In genomic region chr11:14273885-14274284, GRCh38 we compare ENCODE assay signal across 24 cellular contexts.
"Had no signal": no experiment of that assay in that cellular context is flagged by ENCODE, and none has a peak within 500 bp of the region (broad histone marks: within the 10 kb centered on the region; RNA-seq: fewer than 3 reads in every experiment).

No MANE protein-coding gene starts in this region.

- DNase-seq: activated CD4-positive, alpha-beta memory T cell treated with anti-CD3 and anti-CD28 coated beads, Interleukin-2, amount 10 ng/mL, durations not matched to agents 7 days and 5 days; activated CD4-positive, alpha-beta T cell treated with anti-CD3 and anti-CD28 coated beads for 1 hour; activated CD4-positive, alpha-beta T cell treated with anti-CD3 and anti-CD28 coated beads, Interleukin-2, amount 10 ng/mL, durations not matched to agents 7 days and 5 days; activated CD8-positive, alpha-beta memory T cell treated with anti-CD3 and anti-CD28 coated beads, Interleukin-2, amount 50 U/mL, for 48 hours; activated gamma-delta T cell treated with Interleukin-2 at 50 U/mL for 16 hours; activated T-cell treated with anti-CD3 and anti-CD28 coated beads, Interleukin-2, amount 50 U/mL, for 24 hours; adrenal gland; aorta; foreskin melanocyte; islet precursor cell; left ventricle myocardium superior; naive B cell; nephron progenitor cell; right cardiac atrium; spleen; stimulated activated CD4-positive, alpha-beta T cell treated with anti-CD3 and anti-CD28 coated beads, Interleukin-2, amount 100 ng/mL, for 48 hours; stimulated activated naive CD8-positive, alpha-beta T cell treated with anti-CD3 and anti-CD28 coated beads, Interleukin-15, Interleukin-2, amounts not matched to agents 100 U/mL and 50 U/mL, for 24 hours; T-helper 2 cell; testis; transverse colon had no signal

- H3K4me3 ChIP-seq: adrenal gland, spleen, testis, transverse colon had no signal

- H3K36me3 ChIP-seq: adrenal gland, transverse colon had no signal

- H3K27ac ChIP-seq: adrenal gland, spleen, testis, transverse colon had no signal

- H3K27me3 Mint-ChIP-seq: activated CD4-positive, alpha-beta memory T cell treated with anti-CD3 and anti-CD28 coated beads, Interleukin-2, amount 10 ng/mL, durations not matched to agents 7 days and 5 days; activated CD4-positive, alpha-beta T cell treated with anti-CD3 and anti-CD28 coated beads, Interleukin-2, amount 10 ng/mL, durations not matched to agents 7 days and 5 days; activated naive CD4-positive, alpha-beta T cell treated with anti-CD3 and anti-CD28 coated beads, Interleukin-2, amount 50 U/mL, for 24 hours; activated T-cell treated with anti-CD3 and anti-CD28 coated beads, Interleukin-2, amount 50 U/mL, for 24 hours; activated T-helper 17 cell treated with anti-CD3 and anti-CD28 coated beads, Interleukin-2, amount 50 U/mL, for 72 hours; brain; naive B cell had no signal

- H3K4me1 Mint-ChIP-seq: nephron progenitor cell had no signal

- ATAC-seq: activated T-helper 17 cell treated with anti-CD3 and anti-CD28 coated beads, Interleukin-2, amount 50 U/mL, for 72 hours; left ventricle myocardium superior; right cardiac atrium; SK-N-SH treated with all-trans-retinoic acid at 6 μM for 48 hours; stimulated activated naive CD8-positive, alpha-beta T cell treated with anti-CD3 and anti-CD28 coated beads, Interleukin-15, Interleukin-2, amounts not matched to agents 100 U/mL and 50 U/mL, for 24 hours had no signal

- H3K4me1 ChIP-seq: testis, transverse colon had no signal

- H3K27me3 ChIP-seq: adrenal gland, spleen, testis, transverse colon had no signal

- H3K9me3 ChIP-seq: adrenal gland, spleen, testis, transverse colon had no signal

- H3K27ac Mint-ChIP-seq: activated CD4-positive, alpha-beta memory T cell treated with anti-CD3 and anti-CD28 coated beads, Interleukin-2, amount 10 ng/mL, durations not matched to agents 7 days and 5 days; activated CD4-positive, alpha-beta T cell treated with anti-CD3 and anti-CD28 coated beads, Interleukin-2, amount 10 ng/mL, durations not matched to agents 7 days and 5 days; activated naive CD4-positive, alpha-beta T cell treated with anti-CD3 and anti-CD28 coated beads, Interleukin-2, amount 50 U/mL, for 24 hours; activated T-cell treated with anti-CD3 and anti-CD28 coated beads, Interleukin-2, amount 50 U/mL, for 24 hours; activated T-helper 17 cell treated with anti-CD3 and anti-CD28 coated beads, Interleukin-2, amount 50 U/mL, for 72 hours; nephron progenitor cell had no signal

- H3K4me3 Mint-ChIP-seq: activated CD4-positive, alpha-beta memory T cell treated with anti-CD3 and anti-CD28 coated beads, Interleukin-2, amount 10 ng/mL, durations not matched to agents 7 days and 5 days; activated CD4-positive, alpha-beta T cell treated with anti-CD3 and anti-CD28 coated beads, Interleukin-2, amount 10 ng/mL, durations not matched to agents 7 days and 5 days; activated naive CD4-positive, alpha-beta T cell treated with anti-CD3 and anti-CD28 coated beads, Interleukin-2, amount 50 U/mL, for 24 hours; activated T-cell treated with anti-CD3 and anti-CD28 coated beads, Interleukin-2, amount 50 U/mL, for 24 hours; activated T-helper 17 cell treated with anti-CD3 and anti-CD28 coated beads, Interleukin-2, amount 50 U/mL, for 72 hours; brain; naive B cell; nephron progenitor cell had no signal

- H3K9me3 Mint-ChIP-seq: activated naive CD4-positive, alpha-beta T cell treated with anti-CD3 and anti-CD28 coated beads, Interleukin-2, amount 50 U/mL, for 24 hours; activated T-cell treated with anti-CD3 and anti-CD28 coated beads, Interleukin-2, amount 50 U/mL, for 24 hours; activated T-helper 17 cell treated with anti-CD3 and anti-CD28 coated beads, Interleukin-2, amount 50 U/mL, for 72 hours had no signal
